ENCODE assay signal across 32 cellular contexts in genomic region chr9:36897476-36897875, GRCh38.
"Had no signal": no experiment of that assay in that cellular context is flagged by ENCODE, and none has a peak within 500 bp of the region (broad histone marks: within the 10 kb centered on the region; RNA-seq: fewer than 3 reads in every experiment).

No MANE protein-coding gene starts in this region.

- H3K27me3 ChIP-seq: breast epithelium, pancreas, upper lobe of left lung, vagina had no signal

- H3K36me3 ChIP-seq: breast epithelium, esophagus muscularis mucosa, heart left ventricle, left ventricle myocardium inferior, pancreas, prostate gland, upper lobe of left lung, vagina had no signal

- H3K9me3 ChIP-seq: breast epithelium, esophagus muscularis mucosa, heart left ventricle, left ventricle myocardium inferior, pancreas, prostate gland, upper lobe of left lung, vagina had no signal

- H3K27ac ChIP-seq: breast epithelium, esophagus muscularis mucosa, foreskin keratinocyte, heart left ventricle, left ventricle myocardium inferior, pancreas, prostate gland, skin epidermis, upper lobe of left lung, vagina, WERI-Rb-1 had no signal

- ATAC-seq: activated CD8-positive, alpha-beta memory T cell treated with anti-CD3 and anti-CD28 coated beads, Interleukin-2, amount 10 ng/mL, durations not matched to agents 7 days and 5 days; activated CD8-positive, alpha-beta T cell treated with anti-CD3 and anti-CD28 coated beads, Interleukin-2, amount 10 ng/mL, durations not matched to agents 7 days and 5 days; activated naive CD4-positive, alpha-beta T cell treated with anti-CD3 and anti-CD28 coated beads, Interleukin-2, amount 50 U/mL, for 72 hours; foreskin keratinocyte; heart left ventricle; pancreas; sciatic nerve; stimulated activated naive CD8-positive, alpha-beta T cell treated with anti-CD3 and anti-CD28 coated beads, Interleukin-15, amount 100 ng/mL, for 72 hours had no signal

- H3K9me3 Mint-ChIP-seq: activated naive CD4-positive, alpha-beta T cell treated with anti-CD3 and anti-CD28 coated beads, Interleukin-2, amount 50 U/mL, for 72 hours; dendritic cell treated with granulocyte-macrophage colony-stimulating factor and Interleukin-4, amounts not matched to agents 40 ng/mL and 50 ng/mL, for 4 days; nephron progenitor cell; stimulated activated naive CD8-positive, alpha-beta T cell treated with anti-CD3 and anti-CD28 coated beads, Interleukin-15, amount 100 ng/mL, for 72 hours; T-helper 1 cell treated with Interleukin-12 subunit alpha and Interleukin-12 subunit beta and Interleukin-4 antibody, amounts not matched to agents 30 μg/mL and 1 μg/mL, for 36 hours had no signal

- H3K4me3 ChIP-seq: breast epithelium, esophagus muscularis mucosa, heart left ventricle, left ventricle myocardium inferior, lung, pancreas, prostate gland, skin epidermis, upper lobe of left lung, vagina had no signal

- H3K36me3 Mint-ChIP-seq: activated CD8-positive, alpha-beta memory T cell treated with anti-CD3 and anti-CD28 coated beads, Interleukin-2, amount 10 ng/mL, durations not matched to agents 7 days and 5 days; activated naive CD4-positive, alpha-beta T cell treated with anti-CD3 and anti-CD28 coated beads, Interleukin-2, amount 50 U/mL, for 72 hours had no signal

- DNase-seq: activated CD4-positive, alpha-beta T cell treated with anti-CD3 and anti-CD28 coated beads for 1 hour; activated CD4-positive, alpha-beta T cell treated with anti-CD3 and anti-CD28 coated beads, Interleukin-2, amount 50 U/mL, for 1 hour; activated CD8-positive, alpha-beta memory T cell treated with anti-CD3 and anti-CD28 coated beads, Interleukin-2, amount 10 ng/mL, durations not matched to agents 7 days and 5 days; activated CD8-positive, alpha-beta T cell treated with anti-CD3 and anti-CD28 coated beads, Interleukin-2, amount 10 ng/mL, durations not matched to agents 7 days and 5 days; activated naive CD4-positive, alpha-beta T cell; activated T-cell treated with anti-CD3 and anti-CD28 coated beads, Interleukin-2, amount 50 U/mL, for 48 hours; central memory CD4-positive, alpha-beta T cell; foreskin keratinocyte; heart left ventricle; hypothalamus; kidney glomerular epithelial cell; left ventricle myocardium inferior; nephron progenitor cell; pancreas; retina; stimulated activated CD4-positive, alpha-beta T cell treated with anti-CD3 and anti-CD28 coated beads, Interleukin-12 subunit alpha, Interleukin-12 subunit beta, amount 100 ng/mL, for 4 hours; stimulated activated CD4-positive, alpha-beta T cell treated with anti-CD3 and anti-CD28 coated beads, Interleukin-4, amount 100 ng/mL, for 1 hour; stimulated activated naive CD8-positive, alpha-beta T cell treated with anti-CD3 and anti-CD28 coated beads, Interleukin-15, amount 100 ng/mL, for 72 hours; substantia nigra; T-helper 9 cell; upper lobe of left lung; WERI-Rb-1 had no signal

- H3K4me1 Mint-ChIP-seq: activated CD8-positive, alpha-beta memory T cell treated with anti-CD3 and anti-CD28 coated beads, Interleukin-2, amount 10 ng/mL, durations not matched to agents 7 days and 5 days; stimulated activated naive CD8-positive, alpha-beta T cell treated with anti-CD3 and anti-CD28 coated beads, Interleukin-15, amount 100 ng/mL, for 72 hours had no signal

- H3K4me1 ChIP-seq: breast epithelium, esophagus muscularis mucosa, foreskin keratinocyte, heart left ventricle, left ventricle myocardium inferior, pancreas, prostate gland, upper lobe of left lung, vagina had no signal

- H3K27ac Mint-ChIP-seq: activated CD8-positive, alpha-beta memory T cell treated with anti-CD3 and anti-CD28 coated beads, Interleukin-2, amount 10 ng/mL, durations not matched to agents 7 days and 5 days; activated CD8-positive, alpha-beta T cell treated with anti-CD3 and anti-CD28 coated beads, Interleukin-2, amount 10 ng/mL, durations not matched to agents 7 days and 5 days; activated naive CD4-positive, alpha-beta T cell treated with anti-CD3 and anti-CD28 coated beads, Interleukin-2, amount 50 U/mL, for 72 hours; dendritic cell treated with granulocyte-macrophage colony-stimulating factor and Interleukin-4, amounts not matched to agents 40 ng/mL and 50 ng/mL, for 4 days; nephron progenitor cell; stimulated activated naive CD8-positive, alpha-beta T cell treated with anti-CD3 and anti-CD28 coated beads, Interleukin-15, amount 100 ng/mL, for 72 hours; T-helper 1 cell treated with Interleukin-12 subunit alpha and Interleukin-12 subunit beta and Interleukin-4 antibody, amounts not matched to agents 30 μg/mL and 1 μg/mL, for 36 hours had no signal

- H3K4me3 Mint-ChIP-seq: activated CD8-positive, alpha-beta memory T cell treated with anti-CD3 and anti-CD28 coated beads, Interleukin-2, amount 10 ng/mL, durations not matched to agents 7 days and 5 days; activated CD8-positive, alpha-beta T cell treated with anti-CD3 and anti-CD28 coated beads, Interleukin-2, amount 10 ng/mL, durations not matched to agents 7 days and 5 days; dendritic cell treated with granulocyte-macrophage colony-stimulating factor and Interleukin-4, amounts not matched to agents 40 ng/mL and 50 ng/mL, for 4 days; nephron progenitor cell; stimulated activated naive CD8-positive, alpha-beta T cell treated with anti-CD3 and anti-CD28 coated beads, Interleukin-15, amount 100 ng/mL, for 72 hours; T-helper 1 cell treated with Interleukin-12 subunit alpha and Interleukin-12 subunit beta and Interleukin-4 antibody, amounts not matched to agents 30 μg/mL and 1 μg/mL, for 36 hours had no signal
